In the genomic region with DNA sequence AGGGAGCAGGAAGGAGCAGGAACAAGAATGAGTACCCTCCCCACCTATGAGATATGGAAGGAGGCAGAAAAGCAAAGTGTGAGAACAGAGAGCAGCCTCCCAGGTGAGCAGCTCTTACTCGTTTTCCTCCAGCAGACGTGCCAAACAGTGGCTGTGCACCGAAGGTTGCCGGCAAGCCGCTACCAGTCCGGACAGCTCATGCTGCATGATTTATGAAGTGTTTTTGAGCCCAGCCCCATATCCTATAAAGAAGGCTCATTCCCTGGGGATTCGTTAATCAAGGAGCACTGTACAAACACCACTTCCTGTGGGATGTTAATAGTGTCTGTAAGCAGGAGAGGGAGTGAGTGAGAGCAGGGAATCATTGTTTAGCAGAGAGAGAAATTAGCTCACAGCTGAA, we compare ENCODE assay signal across 13 cellular contexts.
DNase-seq lines count a peak whose midpoint lies in the region; ATAC-seq and TF ChIP-seq lines count a peak whose summit lies in the region.
"Had no signal": no experiment of that assay in that cellular context is flagged by ENCODE, and none has a peak within 500 bp of the region (broad histone marks: within the 10 kb centered on the region; RNA-seq: fewer than 3 reads in every experiment).

No MANE protein-coding gene starts in this region.

- H3K4me2 ChIP-seq in BLaER1: peak overlapping the region; percentile 42

- no peaks in the 10 kb centered on the region for H3K9me3 ChIP-seq in BLaER1
- H3K9me3 ChIP-seq: body of pancreas had no signal

- peak; percentile 55 for DNase-seq in NCI-H1092 (lab: John Stamatoyannopoulos, UW)
- peak; percentile 92 for DNase-seq in NCI-H748 (lab: John Stamatoyannopoulos, UW; ENCODE audit: unreplicated experiment)
- peak; percentile 2 for DNase-seq in fibroblast of villous mesenchyme (ENCODE audit: low read depth)
- no peak for DNase-seq in GM20000 (ENCODE audit: low spot score)
- no peak for DNase-seq in activated naive CD8-positive, alpha-beta T cell treated with anti-CD3 and anti-CD28 coated beads, Interleukin-2, amount 50 U/mL, for 24 hours
- DNase-seq in Kasumi-1 (lab: John Stamatoyannopoulos, UW): no peak
- DNase-seq: CD4-positive, CD25-positive, alpha-beta regulatory T cell; heart left ventricle; SHP77 treated with DMSO at 0.1 percent for 48 hours had no signal

- H4K20me1 ChIP-seq in BLaER1: no peaks in the 10 kb centered on the region

- TF ChIP-seq CTCF in fibroblast of villous mesenchyme (IDR thresholded peaks at IDR 0.05; ENCODE audit: insufficient read depth, low read depth, low read length) (no peak), GM20000 (IDR thresholded peaks at IDR 0.05; ENCODE audit: extremely low read depth, missing control alignments) (no peak)

- H3K36me3 ChIP-seq in BLaER1: no peaks in the 10 kb centered on the region
- H3K36me3 ChIP-seq: heart left ventricle had no signal

- H3K4me3 ChIP-seq in BLaER1 (no peak overlapping the region), fibroblast of villous mesenchyme (ENCODE audit: low read depth, low read length) (no peak overlapping the region)
- H3K4me3 ChIP-seq: body of pancreas, heart left ventricle had no signal

- H3K4me1 Mint-ChIP-seq in activated naive CD8-positive, alpha-beta T cell treated with anti-CD3 and anti-CD28 coated beads, Interleukin-2, amount 50 U/mL, for 24 hours: no peaks in the 10 kb centered on the region

- no peaks in the 10 kb centered on the region for H3K9me3 Mint-ChIP-seq in activated naive CD8-positive, alpha-beta T cell treated with anti-CD3 and anti-CD28 coated beads, Interleukin-2, amount 50 U/mL, for 24 hours

- H3K27me3 Mint-ChIP-seq in activated naive CD8-positive, alpha-beta T cell treated with anti-CD3 and anti-CD28 coated beads, Interleukin-2, amount 50 U/mL, for 24 hours: peaks cover 8% of the 10 kb centered on the region

- H3K27ac Mint-ChIP-seq in activated naive CD8-positive, alpha-beta T cell treated with anti-CD3 and anti-CD28 coated beads, Interleukin-2, amount 50 U/mL, for 24 hours: no peak overlapping the region
- H3K27ac Mint-ChIP-seq: CD4-positive, CD25-positive, alpha-beta regulatory T cell had no signal

- ATAC-seq in activated naive CD8-positive, alpha-beta T cell treated with anti-CD3 and anti-CD28 coated beads, Interleukin-2, amount 50 U/mL, for 24 hours: no peak
- ATAC-seq in HG02981 (IDR thresholded peaks at IDR 0.05; ENCODE audit: unreplicated experiment): no peak
- ATAC-seq: body of pancreas, HCT116, heart left ventricle had no signal

- no peak overlapping the region for H3K9ac ChIP-seq in BLaER1

- H3K36me3 Mint-ChIP-seq in activated naive CD8-positive, alpha-beta T cell treated with anti-CD3 and anti-CD28 coated beads, Interleukin-2, amount 50 U/mL, for 24 hours (ENCODE audit: low read depth): no peaks in the 10 kb centered on the region

- H3K4me1 ChIP-seq in BLaER1: peaks cover 13% of the 10 kb centered on the region
- H3K4me1 ChIP-seq: heart left ventricle had no signal

- H3K4me3 Mint-ChIP-seq in activated naive CD8-positive, alpha-beta T cell treated with anti-CD3 and anti-CD28 coated beads, Interleukin-2, amount 50 U/mL, for 24 hours: no peak overlapping the region

- no peak overlapping the region for H3K27ac ChIP-seq in BLaER1
- H3K27ac ChIP-seq: body of pancreas, heart left ventricle had no signal

- H3K27me3 ChIP-seq in BLaER1: no peaks in the 10 kb centered on the region
- H3K27me3 ChIP-seq: body of pancreas had no signal

Comparison
In these comparisons a context has a peak if more than half of its experiments do, and no peak if none do; other contexts are left out.
1. DNase-seq: peak in NCI-H1092 (single experiment), NCI-H748 (single experiment) and fibroblast of villous mesenchyme (single experiment); none in GM20000 (single experiment), activated naive CD8-positive, alpha-beta T cell treated with anti-CD3 and anti-CD28 coated beads, Interleukin-2, amount 50 U/mL, for 24 hours (single experiment) and Kasumi-1 (0 of 2).